8 cellular contexts compared by ENCODE assay signal in the genomic region with DNA sequence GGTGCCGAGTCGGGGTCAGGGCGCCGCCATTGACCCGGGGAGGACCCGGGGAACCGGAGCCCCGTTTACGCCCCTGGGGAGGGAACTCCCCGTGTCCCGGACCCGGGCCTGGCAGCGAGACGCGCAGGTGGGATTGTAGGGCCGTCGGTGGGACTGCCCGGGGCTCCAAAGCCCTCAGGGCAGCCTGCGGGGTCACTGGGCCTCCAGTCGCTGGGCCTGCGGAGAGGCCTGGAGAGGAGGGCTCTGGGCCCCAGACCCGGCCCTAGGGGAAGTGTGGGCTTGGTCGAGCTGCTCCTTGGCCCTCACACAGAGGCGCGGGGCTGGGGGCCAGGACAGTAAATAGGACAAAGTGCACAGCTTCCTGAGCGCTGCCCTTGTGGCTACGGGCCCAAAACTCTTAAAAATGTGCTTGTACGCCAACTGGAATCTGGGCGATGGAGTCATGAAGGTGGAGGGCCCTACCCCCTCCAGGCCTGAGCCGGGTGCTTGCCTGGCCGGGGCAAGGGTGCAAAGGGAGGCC. TPM values are rescaled to one million over a fixed set of nuclear protein-coding genes. Genes with fewer than 3 reads are reported as not detected.
A peak's percentile ranks its signal among the peaks of the same experiment; 100 is the strongest.
DNase-seq lines count a peak whose midpoint lies in the region; ATAC-seq, FAIRE-seq and TF ChIP-seq lines count a peak whose summit lies in the region.

No MANE protein-coding gene starts in this region.

- H3K4ac ChIP-seq in mesendoderm (ENCODE audit: low read depth, low read length), result peak overlapping the region; percentile 41

- no peak for FAIRE-seq in A549 (lab: Jason Lieb, UNC)

- peak overlapping the region; percentile 43 for H3K18ac ChIP-seq in mesendoderm (ENCODE audit: low read length)

- TF ChIP-seq CTCF in A549 (IDR thresholded peaks at IDR 0.05) (no peak), chondrocyte (IDR thresholded peaks at IDR 0.05) (no peak)

- no peak for TF ChIP-seq POLR2A in A549 (IDR thresholded peaks at IDR 0.05; ENCODE audit: low read length)
- no peak for TF ChIP-seq POLR2A in GM18505 (IDR thresholded peaks at IDR 0.05; ENCODE audit: borderline replicate concordance, extremely low read depth, insufficient read depth, insufficient read length)

- POLR2A ChIA-PET in A549 (lab: Yijun Ruan, JAX), result no interaction called here

- H3K36me3 ChIP-seq in mesendoderm (ENCODE audit: control insufficient read depth, insufficient read depth, low read length), result no peaks in the 10 kb centered on the region

- peak overlapping the region; percentile 64 for H3K4me2 ChIP-seq in A549
- H3K4me2 ChIP-seq in mesendoderm (ENCODE audit: low read length), result peak overlapping the region; percentile 50

- peak overlapping the region; percentile 54 for H3K4me3 Mint-ChIP-seq in chondrocyte (ENCODE audit: unreplicated experiment)

- peaks cover 6% of the 10 kb centered on the region for H3K36me3 Mint-ChIP-seq in chondrocyte (ENCODE audit: low read depth)

- no peak overlapping the region for H3K23ac ChIP-seq in mesendoderm (ENCODE audit: low read length)

- DNase-seq in A549 (ENCODE audit: low read depth in 1 of 2, low spot score in 1 of 2), result no peak
- no peak for DNase-seq in chondrocyte (ENCODE audit: low spot score)
- DNase-seq in mesendoderm, result peak; percentile 32
- DNase-seq in COR-L47 (lab: John Stamatoyannopoulos, UW), result no peak
- no peak for DNase-seq in RKO (ENCODE audit: low spot score)

- H3K79me1 ChIP-seq in mesendoderm (ENCODE audit: low read length), result no peaks in the 10 kb centered on the region

- peak overlapping the region; percentile 51 for H3K4me3 ChIP-seq in A549
- H3K4me3 ChIP-seq in mesendoderm (ENCODE audit: low read length), result peak overlapping the region; percentile 30

- no peak overlapping the region for H2AK5ac ChIP-seq in mesendoderm (ENCODE audit: low read length)

- CTCF ChIA-PET in A549 (lab: Yijun Ruan, JAX), result interaction anchor here (1.0 to 3.3 kb wide), 2 partner anchors 15 to 17 kb away, joined by 3 to 18 read pairs; no protein-coding TSS in a partner anchor

- H3K56ac ChIP-seq in mesendoderm (ENCODE audit: low read length), result peak overlapping the region; percentile 88

- no peaks in the 10 kb centered on the region for H3K9me3 ChIP-seq in A549

- WGBS in A549 (ENCODE audit: missing lambda C conversion rate), result 87% methylated on average over 11 of the region's 31 CpGs
- WGBS in mesendoderm (ENCODE audit: extremely low coverage, insufficient coverage, low lambda C conversion rate), result no CpG with 5 or more reads among the region's 31 CpGs

- H3K27me3 ChIP-seq in mesendoderm (ENCODE audit: insufficient read depth, low read length, poor library complexity), result no peaks in the 10 kb centered on the region

- H3K27me3 Mint-ChIP-seq in chondrocyte (ENCODE audit: low read depth), result no peaks in the 10 kb centered on the region

- H4K8ac ChIP-seq in mesendoderm (ENCODE audit: low read depth, low read length), result no peak overlapping the region

- no peak overlapping the region for H2BK15ac ChIP-seq in mesendoderm (replicated peaks; ENCODE audit: low read depth)

- H3K4me1 Mint-ChIP-seq in chondrocyte (ENCODE audit: low read depth), result peaks cover 13% of the 10 kb centered on the region

- TF ChIP-seq EP300 in A549 (IDR thresholded peaks at IDR 0.05), result no peak

- no peak overlapping the region for H2BK5ac ChIP-seq in mesendoderm (ENCODE audit: low read length)

- no peak overlapping the region for H3K27ac Mint-ChIP-seq in chondrocyte (ENCODE audit: unreplicated experiment)

- TF ChIP-seq RAD21 in A549 (conservative IDR thresholded peaks at IDR 0.05 in 1 of 2, IDR thresholded peaks at IDR 0.05 in 1 of 2), result no peak

- H3K4me1 ChIP-seq in A549 (0 out of 3 replicates have a peak, but pooled peaks cover under 1% of the 10 kb centered on the region), mesendoderm (ENCODE audit: control insufficient read depth, low read depth, low read length) (no peaks in the 10 kb centered on the region)

- peaks cover 2% of the 10 kb centered on the region for H3K9me3 Mint-ChIP-seq in chondrocyte (ENCODE audit: low read depth)

- no peak overlapping the region for H4K5ac ChIP-seq in mesendoderm (ENCODE audit: low read length)

- peak overlapping the region; percentile 84 for H3K9ac ChIP-seq in mesendoderm (ENCODE audit: low read length)

- H3K79me2 ChIP-seq in mesendoderm (ENCODE audit: control insufficient read depth, insufficient read depth, low read length), result no peaks in the 10 kb centered on the region

- H3K27ac ChIP-seq in A549 (peak overlapping the region; percentile 53 to 86), mesendoderm (ENCODE audit: low read depth, low read length) (no peak overlapping the region)

- H2BK120ac ChIP-seq in mesendoderm (ENCODE audit: low read depth, low read length), result no peak overlapping the region

- peak in 1 of 2 experiments; percentile 44; a peak in 3 of 6 replicates for ATAC-seq in A549
- peak; percentile 15 for ATAC-seq in HG02798 (IDR thresholded peaks at IDR 0.05; ENCODE audit: poor library complexity, unreplicated experiment)
- no peak for ATAC-seq in GM18505 (IDR thresholded peaks at IDR 0.05; ENCODE audit: unreplicated experiment)
- ATAC-seq in GM18519 (IDR thresholded peaks at IDR 0.05; ENCODE audit: low FRiP score, unreplicated experiment), result no peak

TF ChIP-seq in A549, 52 proteins besides CTCF, POLR2A, EP300 and RAD21:
- no peak for TF ChIP-seq POLR2AphosphoS2 (conservative IDR thresholded peaks at IDR 0.05; ENCODE audit: low read length)

RNA-seq across cellular contexts. Expression of gene ECHDC3, which starts 0.7 kb away (rescaled TPM):
- polyA plus RNA-seq in A549 (2011; rRNA removed) (6.0 and 7.9 TPM in 2 replicates), A549 (2017; fragmentation: RNase III; extraction: RNeasy Plus Mini Kit Qiagen cat#74134 plus additional on column Dnase treatment) (6.1 to 6.9 TPM (median 6.3 TPM) in 3 replicates)
- 11.1 and 17.9 TPM in 2 replicates for polyA plus RNA-seq in A549 (2012; cell fraction: cytosol; rRNA removed)
- 11.7 and 13.2 TPM in 2 replicates for polyA plus RNA-seq in A549 (2012; cell fraction: nucleus; rRNA removed)
- polyA minus RNA-seq in A549 (2011; rRNA and poly(A)+ RNA removed), result 6.9 and 9.6 TPM in 2 replicates
- 0.41 to 6.5 TPM (median 5.7 TPM) in 3 replicates for total RNA-seq in chondrocyte
- polyA plus RNA-seq in mesendoderm (2013, experiment 1 of 2), result 7.4 TPM
- 6.2 TPM for polyA plus RNA-seq in mesendoderm (2013, experiment 2 of 2)
